Comparison of ENCODE assay signal across 1 cellular context in genomic region chr19:530133-531008, GRCh38.
A peak's percentile ranks its signal among the peaks of the same experiment; 100 is the strongest.
TF ChIP-seq lines count a peak whose summit lies in the region.

No MANE protein-coding gene starts in this region.

TF ChIP-seq in HepG2, 621 proteins besides CTCF, POLR2A, EP300 and RAD21 (continues in another document):
- TF ChIP-seq SNAPC4 (CRISPR knock-in tag; IDR thresholded peaks at IDR 0.05), result no peak
- TF ChIP-seq ZNF598 (CRISPR knock-in tag; IDR thresholded peaks at IDR 0.05; ENCODE audit: borderline replicate concordance), result no peak
- TF ChIP-seq SALL1 (CRISPR knock-in tag; IDR thresholded peaks at IDR 0.05), result no peak
- no peak for TF ChIP-seq NFYC (CRISPR knock-in tag; IDR thresholded peaks at IDR 0.05)
- peak; percentile 43 for TF ChIP-seq ZEB1 (IDR thresholded peaks at IDR 0.05; ENCODE audit: insufficient replicate concordance, low read depth)
- no peak for TF ChIP-seq ZBTB21 (CRISPR knock-in tag; IDR thresholded peaks at IDR 0.05)
- no peak for TF ChIP-seq SRY (CRISPR knock-in tag; IDR thresholded peaks at IDR 0.05)
- no peak for TF ChIP-seq ADNP (CRISPR knock-in tag; IDR thresholded peaks at IDR 0.05)
- no peak for TF ChIP-seq PHF5A (CRISPR knock-in tag; IDR thresholded peaks at IDR 0.05; ENCODE audit: low read depth, unreplicated experiment)
- no peak for TF ChIP-seq ZNF883 (CRISPR knock-in tag; IDR thresholded peaks at IDR 0.05; ENCODE audit: not compliant biosample characterization)
- TF ChIP-seq ZNF10 (CRISPR knock-in tag; IDR thresholded peaks at IDR 0.05; ENCODE audit: borderline replicate concordance, low read depth), result no peak
- no peak for TF ChIP-seq SAFB2 (CRISPR knock-in tag; IDR thresholded peaks at IDR 0.05; ENCODE audit: borderline replicate concordance, low read depth)
- no peak for TF ChIP-seq HOXA5 (CRISPR knock-in tag; IDR thresholded peaks at IDR 0.05)
- no peak for TF ChIP-seq MXD3 (CRISPR knock-in tag; IDR thresholded peaks at IDR 0.05)
- TF ChIP-seq CHD4 (IDR thresholded peaks at IDR 0.05; ENCODE audit: borderline replicate concordance, low read length), result peak; percentile 82; the same call in 1 of the 2 replicates
- no peak for TF ChIP-seq U2AF2 (IDR thresholded peaks at IDR 0.05; ENCODE audit: low read depth, low read length)
- TF ChIP-seq MEF2D (CRISPR knock-in tag; IDR thresholded peaks at IDR 0.05), result no peak
- no peak for TF ChIP-seq NONO (IDR thresholded peaks at IDR 0.05)
- TF ChIP-seq NONO (CRISPR knock-in tag; conservative IDR thresholded peaks at IDR 0.05), result no peak
- TF ChIP-seq ATF3 (CRISPR knock-in tag; IDR thresholded peaks at IDR 0.05), result no peak
- TF ChIP-seq MTA1 (CRISPR knock-in tag; IDR thresholded peaks at IDR 0.05; ENCODE audit: borderline replicate concordance), result no peak
- TF ChIP-seq ZNF839 (CRISPR knock-in tag; IDR thresholded peaks at IDR 0.05; ENCODE audit: borderline replicate concordance), result no peak
- TF ChIP-seq RORA (CRISPR knock-in tag; IDR thresholded peaks at IDR 0.05), result no peak
- TF ChIP-seq SP1 (IDR thresholded peaks at IDR 0.05), result no peak
- no peak for TF ChIP-seq SP1 (CRISPR knock-in tag; IDR thresholded peaks at IDR 0.05)
- TF ChIP-seq HOMEZ (CRISPR knock-in tag; IDR thresholded peaks at IDR 0.05; ENCODE audit: low read depth), result no peak
- no peak for TF ChIP-seq PTBP1 (IDR thresholded peaks at IDR 0.05; ENCODE audit: low read depth, low read length, poor library complexity, severe bottlenecking)
- TF ChIP-seq IRF9 (CRISPR knock-in tag; IDR thresholded peaks at IDR 0.05; ENCODE audit: borderline replicate concordance), result no peak
- TF ChIP-seq ZNF138 (CRISPR knock-in tag; IDR thresholded peaks at IDR 0.05; ENCODE audit: low read depth), result no peak
- TF ChIP-seq NRL (CRISPR knock-in tag; IDR thresholded peaks at IDR 0.05; ENCODE audit: borderline replicate concordance), result no peak; the same call in 1 of the 2 replicates
- no peak for TF ChIP-seq CBX1 (IDR thresholded peaks at IDR 0.05; ENCODE audit: low read depth)
- TF ChIP-seq KDM1A (CRISPR knock-in tag; IDR thresholded peaks at IDR 0.05), result peak; percentile 59; the same call in 1 of the 2 replicates
- no peak for TF ChIP-seq ISX (CRISPR knock-in tag; conservative IDR thresholded peaks at IDR 0.05)
- no peak for TF ChIP-seq ATAD3A (CRISPR knock-in tag; IDR thresholded peaks at IDR 0.05)
- TF ChIP-seq ELF1 (CRISPR knock-in tag; IDR thresholded peaks at IDR 0.05), result no peak; the same call in 1 of the 2 replicates
- TF ChIP-seq ZNF841 (CRISPR knock-in tag; IDR thresholded peaks at IDR 0.05; ENCODE audit: borderline replicate concordance), result no peak
- TF ChIP-seq ZBTB7A (CRISPR knock-in tag; IDR thresholded peaks at IDR 0.05), result no peak
- no peak; the same call in 1 of the 2 replicates for TF ChIP-seq ZNF556 (CRISPR knock-in tag; IDR thresholded peaks at IDR 0.05; ENCODE audit: borderline replicate concordance)
- TF ChIP-seq MATR3 (CRISPR knock-in tag; IDR thresholded peaks at IDR 0.05), result no peak
- TF ChIP-seq REL (CRISPR knock-in tag; conservative IDR thresholded peaks at IDR 0.05), result no peak
- TF ChIP-seq SMARCC2 (IDR thresholded peaks at IDR 0.05), result no peak
- no peak for TF ChIP-seq HINFP (CRISPR knock-in tag; IDR thresholded peaks at IDR 0.05; ENCODE audit: low read depth)
- TF ChIP-seq TBX2 (CRISPR knock-in tag; IDR thresholded peaks at IDR 0.05; ENCODE audit: borderline replicate concordance), result no peak; the same call in none of the 2 replicates
- no peak for TF ChIP-seq ZNF580 (CRISPR knock-in tag; IDR thresholded peaks at IDR 0.05; ENCODE audit: borderline replicate concordance, low read depth)
- TF ChIP-seq HMGA1 (CRISPR knock-in tag; conservative IDR thresholded peaks at IDR 0.05), result no peak
- TF ChIP-seq MLXIP (CRISPR knock-in tag; IDR thresholded peaks at IDR 0.05; ENCODE audit: borderline replicate concordance), result no peak
- no peak for TF ChIP-seq POGZ (CRISPR knock-in tag; IDR thresholded peaks at IDR 0.05)
- no peak for TF ChIP-seq ZNF496 (CRISPR knock-in tag; IDR thresholded peaks at IDR 0.05; ENCODE audit: insufficient replicate concordance)
- TF ChIP-seq PRPF4 (IDR thresholded peaks at IDR 0.05; ENCODE audit: low read depth, low read length, poor library complexity, severe bottlenecking), result no peak
- TF ChIP-seq ZBTB2 (CRISPR knock-in tag; IDR thresholded peaks at IDR 0.05; ENCODE audit: low read depth), result no peak
- TF ChIP-seq ATF4 (CRISPR knock-in tag; IDR thresholded peaks at IDR 0.05), result no peak
- no peak for TF ChIP-seq ATF7-NPFF (CRISPR knock-in tag; IDR thresholded peaks at IDR 0.05; ENCODE audit: low read depth)
- no peak for TF ChIP-seq TBX3 (IDR thresholded peaks at IDR 0.05; ENCODE audit: borderline replicate concordance)
- peak; percentile 23; the same call in 1 of the 2 replicates for TF ChIP-seq KAT7 (CRISPR knock-in tag; IDR thresholded peaks at IDR 0.05; ENCODE audit: borderline replicate concordance)
- no peak for TF ChIP-seq ZNF878 (CRISPR knock-in tag; IDR thresholded peaks at IDR 0.05)
- TF ChIP-seq ZGPAT (CRISPR knock-in tag; IDR thresholded peaks at IDR 0.05), result peak; percentile 40; the same call in 1 of the 2 replicates
